12 cellular contexts compared by ENCODE assay signal in the genomic region with DNA sequence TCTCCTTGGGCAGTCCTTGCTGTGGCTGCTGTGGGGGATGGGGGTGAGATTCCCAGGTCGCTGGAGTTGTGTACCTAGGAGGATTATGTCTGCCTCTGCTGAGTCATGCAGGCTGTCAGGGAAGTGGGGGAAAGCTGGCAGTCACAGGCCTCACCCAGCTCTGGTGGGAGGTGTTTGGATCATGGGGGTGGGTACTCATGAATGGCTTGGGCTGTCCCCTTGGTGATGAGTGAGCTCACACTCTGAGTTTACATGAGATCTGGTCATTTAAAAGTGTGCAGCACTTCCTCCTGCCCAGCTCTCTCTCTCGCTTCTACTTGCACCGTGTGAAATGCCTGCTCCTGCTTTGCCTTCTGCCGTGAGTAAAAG. TPM values are rescaled to one million over a fixed set of nuclear protein-coding genes. Genes with fewer than 3 reads are reported as not detected.
DNase-seq lines count a peak whose midpoint lies in the region; ATAC-seq, FAIRE-seq and TF ChIP-seq lines count a peak whose summit lies in the region.
"Had no signal": no experiment of that assay in that cellular context is flagged by ENCODE, and none has a peak within 500 bp of the region (broad histone marks: within the 10 kb centered on the region; RNA-seq: fewer than 3 reads in every experiment).

No MANE protein-coding gene starts in this region.

- TF ChIP-seq CTCF in endothelial cell of umbilical vein (IDR thresholded peaks at IDR 0.05; ENCODE audit: extremely low read depth in 1 of 2, insufficient read depth in 1 of 2, low read depth in 1 of 2, low read length in 2 of 2) = no peak

- CTCF ChIA-PET in endothelial cell of umbilical vein (lab: Charles Lee) = interaction anchor here (0.8 to 3.0 kb wide), 9 partner anchors 11 to 578 kb away, joined by 3 to 17 read pairs (median 4); a partner anchor contains a TSS

- H3K9ac ChIP-seq in endothelial cell of umbilical vein (replicated peaks; ENCODE audit: extremely low read depth, insufficient read depth, low read length) (no peak overlapping the region), neuronal stem cell (ENCODE audit: low read depth, low read length, poor library complexity) (no peak overlapping the region)

- intact Hi-C loops in endothelial cell of umbilical vein (cut with micrococcal nuclease) = loop anchor here (2.0 kb wide), 1 partner anchor 37 kb away; no protein-coding TSS in a partner anchor

- H3K14ac ChIP-seq in neuronal stem cell (ENCODE audit: low read length) = no peak overlapping the region

- H3K18ac ChIP-seq in neuronal stem cell (ENCODE audit: low read length) = no peak overlapping the region

- no peak for TF ChIP-seq POLR2A in endothelial cell of umbilical vein (IDR thresholded peaks at IDR 0.05; ENCODE audit: low read depth, low read length)

- H3K23ac ChIP-seq in neuronal stem cell (ENCODE audit: low read depth, low read length, poor library complexity) = no peak overlapping the region

- no peak overlapping the region for H4K91ac ChIP-seq in neuronal stem cell (ENCODE audit: low read depth, low read length, poor library complexity)

- H3K27me3 Mint-ChIP-seq in activated naive CD8-positive, alpha-beta T cell treated with anti-CD3 and anti-CD28 coated beads for 36 hours = peaks cover 44% of the 10 kb centered on the region

- H3K4me3 ChIP-seq in endothelial cell of umbilical vein (replicated peaks in 1 of 3; ENCODE audit: insufficient read depth in 1 of 3, low read depth in 1 of 3, low read length in 3 of 3) (no peak overlapping the region), neuronal stem cell (ENCODE audit: low read length in 2 of 2) (no peak overlapping the region)

- H2BK15ac ChIP-seq in neuronal stem cell (ENCODE audit: low read length) = no peak overlapping the region

- WGBS in neuronal stem cell (ENCODE audit: extremely low coverage in 2 of 2, insufficient read length in 2 of 2, insufficient replicate concordance in 1 of 2), 2 donors = no CpG with 5 or more reads among the region's 4 CpGs

- H2AK5ac ChIP-seq in neuronal stem cell (ENCODE audit: low read depth, low read length) = no peak overlapping the region

- no peaks in the 10 kb centered on the region for H3K36me3 Mint-ChIP-seq in activated naive CD8-positive, alpha-beta T cell treated with anti-CD3 and anti-CD28 coated beads for 36 hours

- no peaks in the 10 kb centered on the region for H3K9me1 ChIP-seq in endothelial cell of umbilical vein (replicated peaks; ENCODE audit: control insufficient read depth, extremely low read depth, insufficient read depth, low read length)

- peak; percentile 76 for FAIRE-seq in endothelial cell of umbilical vein (lab: Jason Lieb, UNC)

- H3K4ac ChIP-seq in neuronal stem cell (ENCODE audit: low read length) = no peak overlapping the region

- no TSS peak for BruUV-seq in endothelial cell of umbilical vein (replicated peaks; lab: Mats Ljungman, UMichigan)

- H3K36me3 ChIP-seq in endothelial cell of umbilical vein (ENCODE audit: control insufficient read depth in 2 of 2, extremely low read depth in 1 of 2, insufficient read depth in 2 of 2, low read length in 2 of 2) (no peaks in the 10 kb centered on the region), neuronal stem cell (replicated peaks in 1 of 2; ENCODE audit: control insufficient read depth in 2 of 2, insufficient read depth in 2 of 2, low read length in 2 of 2) (no peaks in the 10 kb centered on the region)

- no peak overlapping the region for H2BK120ac ChIP-seq in neuronal stem cell (ENCODE audit: low read depth, low read length)

- H3K4me2 ChIP-seq in endothelial cell of umbilical vein (ENCODE audit: insufficient read depth, low read length) (no peak overlapping the region), neuronal stem cell (ENCODE audit: insufficient read depth, low read length, poor library complexity, severe bottlenecking) (no peak overlapping the region)

- H3K27ac Mint-ChIP-seq in activated naive CD8-positive, alpha-beta T cell treated with anti-CD3 and anti-CD28 coated beads for 36 hours = no peak overlapping the region

- H4K8ac ChIP-seq in neuronal stem cell (ENCODE audit: low read depth, low read length) = no peak overlapping the region

- H3K79me2 ChIP-seq in endothelial cell of umbilical vein (ENCODE audit: control insufficient read depth, insufficient read depth, low read length) = no peaks in the 10 kb centered on the region

- peaks cover 10% of the 10 kb centered on the region for H3K4me1 ChIP-seq in endothelial cell of umbilical vein (ENCODE audit: control insufficient read depth, extremely low read depth, insufficient read depth, low read length)
- peaks cover 6 to 7% of the 10 kb centered on the region in 2 donors for H3K4me1 ChIP-seq in neuronal stem cell (ENCODE audit: control insufficient read depth in 2 of 2, insufficient read depth in 1 of 2, low read depth in 1 of 2, low read length in 2 of 2)

- H3K27ac ChIP-seq in endothelial cell of umbilical vein (ENCODE audit: insufficient read depth, low read depth, low read length) (peak overlapping the region; percentile 68), neuronal stem cell (replicated peaks; ENCODE audit: low read length) (no peak overlapping the region)
- H3K27ac ChIP-seq: VCaP had no signal

- no peak overlapping the region for H2BK5ac ChIP-seq in neuronal stem cell (ENCODE audit: low read length)

- H3K4me1 Mint-ChIP-seq in activated naive CD8-positive, alpha-beta T cell treated with anti-CD3 and anti-CD28 coated beads for 36 hours = no peaks in the 10 kb centered on the region

- H2BK12ac ChIP-seq in neuronal stem cell (ENCODE audit: low read length) = no peak overlapping the region

- no peaks in the 10 kb centered on the region for H3K79me1 ChIP-seq in neuronal stem cell (ENCODE audit: low read depth, low read length)

- no peak overlapping the region for H3K4me3 Mint-ChIP-seq in activated naive CD8-positive, alpha-beta T cell treated with anti-CD3 and anti-CD28 coated beads for 36 hours

- no peaks in the 10 kb centered on the region for H3K27me3 ChIP-seq in endothelial cell of umbilical vein (ENCODE audit: control insufficient read depth in 2 of 2, insufficient read depth in 2 of 2, low read length in 2 of 2)
- H3K27me3 ChIP-seq in neuronal stem cell (ENCODE audit: control insufficient read depth in 3 of 3, insufficient read depth in 3 of 3, low read depth in 1 of 3, low read length in 3 of 3) = no peaks in the 10 kb centered on the region

- no peaks in the 10 kb centered on the region for H3K9me3 ChIP-seq in endothelial cell of umbilical vein (replicated peaks; ENCODE audit: control insufficient read depth, insufficient read depth, low read length)
- peaks cover 0 to 1% of the 10 kb centered on the region in 2 donors for H3K9me3 ChIP-seq in neuronal stem cell (replicated peaks in 1 of 2; ENCODE audit: control insufficient read depth in 2 of 2, insufficient read depth in 1 of 2, low read depth in 1 of 2, low read length in 2 of 2)

- dilution Hi-C loops in endothelial cell of umbilical vein (cut with MboI; ENCODE audit: extremely low pct_ligation_motif_present, low sequenced_read_pairs) = no loop called here

- no peaks in the 10 kb centered on the region for H4K20me1 ChIP-seq in endothelial cell of umbilical vein (replicated peaks; ENCODE audit: control insufficient read depth, extremely low read depth, insufficient read depth, low read length)

- no peak for ATAC-seq in GM21717 (IDR thresholded peaks at IDR 0.05; ENCODE audit: unreplicated experiment)
- ATAC-seq: left lobe of liver had no signal

- H2AFZ ChIP-seq in endothelial cell of umbilical vein (ENCODE audit: low read depth, low read length) = peak overlapping the region; percentile 88
- peak overlapping the region; percentile 36 for H2AFZ ChIP-seq in neuronal stem cell (ENCODE audit: low read length)

- H3K9me3 Mint-ChIP-seq in activated naive CD8-positive, alpha-beta T cell treated with anti-CD3 and anti-CD28 coated beads for 36 hours = no peaks in the 10 kb centered on the region

- POLR2A ChIA-PET in endothelial cell of umbilical vein (lab: Charles Lee) = interaction anchor here (0.6 kb wide), 1 partner anchor 47 kb away, joined by 6 read pairs; no protein-coding TSS in a partner anchor

- peak; percentile 94 for DNase-seq in DMS53 (lab: John Stamatoyannopoulos, UW)
- DNase-seq in NCI-H69 (lab: John Stamatoyannopoulos, UW) = peak; percentile 38
- DNase-seq in endothelial cell of umbilical vein (ENCODE audit: low read depth, low spot score) = peak; percentile 82
- no peak for DNase-seq in neuronal stem cell (ENCODE audit: low spot score)
- DNase-seq in NCI-H748 treated with DMSO at 0.1 percent for 48 hours (lab: John Stamatoyannopoulos, UW) = no peak
- no peak for DNase-seq in activated naive CD8-positive, alpha-beta T cell treated with anti-CD3 and anti-CD28 coated beads for 36 hours
- DNase-seq in NCI-H187 treated with DMSO at 0.1 percent for 48 hours (lab: John Stamatoyannopoulos, UW) = no peak
- DNase-seq: NCI-H2171; stimulated activated CD4-positive, alpha-beta T cell treated with anti-CD3 and anti-CD28 coated beads, Interleukin-2, amount 100 ng/mL, for 24 hours had no signal

TF ChIP-seq in endothelial cell of umbilical vein, 7 proteins besides CTCF, POLR2A, EP300 and RAD21:
- TF ChIP-seq POLR2AphosphoS5 (IDR thresholded peaks at IDR 0.05; ENCODE audit: insufficient read depth, low read depth, low read length) (no peak), FOS (IDR thresholded peaks at IDR 0.05; ENCODE audit: borderline replicate concordance, insufficient read depth, low read length) (peak; percentile 14)

RNA-seq across cellular contexts. Expression of a gene that starts 24.6 kb away (rescaled TPM):
- 9.7 and 12.2 TPM in 2 replicates for total RNA-seq in endothelial cell of umbilical vein
- 15.3 and 17.6 TPM in 2 replicates for polyA plus RNA-seq in endothelial cell of umbilical vein
- polyA plus RNA-seq in endothelial cell of umbilical vein (2011; cell fraction: cytosol; rRNA removed) = 13.9 and 15.6 TPM in 2 replicates
- 17.6 and 22.3 TPM in 2 replicates for polyA plus RNA-seq in endothelial cell of umbilical vein (2011; cell fraction: nucleus; rRNA removed)
- 7.0 and 8.4 TPM in 2 replicates for polyA plus RNA-seq in endothelial cell of umbilical vein (2012)
- 15.2 and 18.4 TPM in 2 replicates for polyA minus RNA-seq in endothelial cell of umbilical vein
- polyA minus RNA-seq in endothelial cell of umbilical vein (2011; cell fraction: cytosol; rRNA and poly(A)+ RNA removed) = 3.5 TPM
- polyA minus RNA-seq in endothelial cell of umbilical vein (2011; cell fraction: nucleus; rRNA and poly(A)+ RNA removed) = 29.0 and 32.3 TPM in 2 replicates
- 8.0 TPM for polyA plus RNA-seq in neuronal stem cell (2013, experiment 1 of 2)
- 7.3 TPM for polyA plus RNA-seq in neuronal stem cell (2013, experiment 2 of 2)
- not detected for total RNA-seq in activated naive CD8-positive, alpha-beta T cell treated with anti-CD3 and anti-CD28 coated beads for 36 hours

Comparison
In these comparisons a context has a peak if more than half of its experiments do, and no peak if none do; other contexts are left out.
1. DNase-seq: peak in DMS53 (single experiment), NCI-H69 (single experiment) and endothelial cell of umbilical vein (single experiment); none in neuronal stem cell (single experiment), NCI-H748 treated with DMSO at 0.1 percent for 48 hours (single experiment), activated naive CD8-positive, alpha-beta T cell treated with anti-CD3 and anti-CD28 coated beads for 36 hours (single experiment) and NCI-H187 treated with DMSO at 0.1 percent for 48 hours (single experiment).
2. RNA of a gene that starts 24.6 kb away (total RNA-seq): 9.7 to 12.2 TPM in endothelial cell of umbilical vein; not detected in activated naive CD8-positive, alpha-beta T cell treated with anti-CD3 and anti-CD28 coated beads for 36 hours; every median in the first group is over 10 times any median in the second.